In genomic region chr4:66887061-66887460, GRCh38 we compare ENCODE assay signal across 3 cellular contexts.
"Had no signal": no experiment of that assay in that cellular context is flagged by ENCODE, and none has a peak within 500 bp of the region (broad histone marks: within the 10 kb centered on the region; RNA-seq: fewer than 3 reads in every experiment).

No MANE protein-coding gene starts in this region.

- DNase-seq: GDM1, GF-D8 had no signal

- H3K4me3 ChIP-seq: GM12878 had no signal
